In the genomic region with DNA sequence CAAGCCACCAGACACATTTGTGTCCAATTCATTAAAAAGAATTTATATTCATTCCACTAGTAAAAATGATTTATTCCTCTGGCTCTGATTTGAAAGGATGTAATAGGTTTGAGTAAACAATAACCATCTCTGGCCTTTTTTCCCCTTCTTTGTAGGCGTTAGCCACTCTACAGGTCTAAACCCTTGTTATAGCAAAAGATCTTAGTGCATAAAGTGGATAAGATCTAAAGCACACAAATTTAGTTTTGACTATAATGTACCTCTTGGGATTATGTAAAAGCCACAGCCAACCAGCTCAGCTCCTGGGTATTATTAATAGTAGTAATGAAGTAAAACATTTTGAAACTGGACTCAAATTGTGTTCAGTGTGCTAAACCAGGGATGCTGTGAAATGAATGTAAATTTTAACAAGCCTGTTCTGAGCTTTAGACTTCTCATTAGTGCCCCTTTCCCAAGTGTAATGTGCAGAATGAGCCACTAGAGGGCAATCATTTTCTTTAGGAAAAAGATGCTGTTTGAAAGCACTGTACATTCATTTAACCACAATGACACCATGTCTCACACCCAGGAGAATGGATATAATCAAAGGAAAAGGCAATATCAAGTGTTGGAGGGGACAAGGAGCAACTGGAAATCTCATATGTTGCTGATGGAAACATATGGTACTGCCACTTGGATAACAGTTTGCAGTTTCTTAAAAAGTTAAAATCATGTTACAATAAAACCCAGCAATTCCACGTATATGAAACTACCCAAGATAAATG, we compare ENCODE assay signal across 8 cellular contexts.
DNase-seq lines count a peak whose midpoint lies in the region; ATAC-seq and TF ChIP-seq lines count a peak whose summit lies in the region.

No MANE protein-coding gene starts in this region.

- no peak overlapping the region for H3K27ac Mint-ChIP-seq in stimulated activated naive B cell treated with anti-CD40 and anti-IgM and Interleukin-4, amounts not matched to agents 10 μg/mL and 1 μg/mL and 100 μg/mL, for 72 hours

- DNase-seq in A172 (ENCODE audit: low spot score) (peak; percentile 67), GM10248 (ENCODE audit: extremely low spot score) (peak; percentile 45), NCI-H187 treated with DMSO at 0.1 percent for 48 hours (lab: John Stamatoyannopoulos, UW) (peak; percentile 46), T-helper 9 cell (peak; percentile 36), dorsolateral prefrontal cortex (peak in 2 of 10 donors; percentile 35 to 48), lower lobe of right lung (no peak)
- DNase-seq in stimulated activated naive B cell treated with anti-CD40 and anti-IgM and Interleukin-4, amounts not matched to agents 10 μg/mL and 1 μg/mL and 100 μg/mL, for 72 hours, result peak; percentile 17

- H3K27me3 ChIP-seq in dorsolateral prefrontal cortex (no peaks in the 10 kb centered on the region), lower lobe of right lung (ENCODE audit: low read depth) (no peaks in the 10 kb centered on the region)

- no peak overlapping the region for H3K4me3 Mint-ChIP-seq in stimulated activated naive B cell treated with anti-CD40 and anti-IgM and Interleukin-4, amounts not matched to agents 10 μg/mL and 1 μg/mL and 100 μg/mL, for 72 hours

- POLR2A ChIA-PET in GM10248 (lab: Yijun Ruan, JAX), result no interaction called here

- H3K9me3 ChIP-seq in lower lobe of right lung, result no peaks in the 10 kb centered on the region

- H3K4me1 ChIP-seq in lower lobe of right lung, result no peaks in the 10 kb centered on the region

- H3K9me3 Mint-ChIP-seq in stimulated activated naive B cell treated with anti-CD40 and anti-IgM and Interleukin-4, amounts not matched to agents 10 μg/mL and 1 μg/mL and 100 μg/mL, for 72 hours, result no peaks in the 10 kb centered on the region

- peaks cover 0 to 5% of the 10 kb centered on the region in 2 donors for H3K36me3 Mint-ChIP-seq in stimulated activated naive B cell treated with anti-CD40 and anti-IgM and Interleukin-4, amounts not matched to agents 10 μg/mL and 1 μg/mL and 100 μg/mL, for 72 hours

- no peaks in the 10 kb centered on the region for H3K36me3 ChIP-seq in lower lobe of right lung

- peak; percentile 84 for TF ChIP-seq CTCF in GM10248 (IDR thresholded peaks at IDR 0.05; ENCODE audit: control extremely low read depth, extremely low read depth, low read depth, missing control alignments)
- peak; percentile 86 to 99 (median 94) for TF ChIP-seq CTCF in dorsolateral prefrontal cortex (IDR thresholded peaks at IDR 0.05 in 54 of 56, conservative IDR thresholded peaks at IDR 0.05 in 2 of 56; ENCODE audit: low read depth in 1 of 56, partially characterized antibody in 56 of 56)
- peak; percentile 93 for TF ChIP-seq CTCF in lower lobe of right lung (IDR thresholded peaks at IDR 0.05)

- CTCF ChIA-PET in GM10248 (lab: Yijun Ruan, JAX), result interaction anchor here (0.6 to 5.5 kb wide), 51 partner anchors 9 to 317 kb away, joined by 3 to 85 read pairs (median 4); partner anchors contain the start of gene KLHL8

- ATAC-seq in HG02759 (IDR thresholded peaks at IDR 0.05; ENCODE audit: unreplicated experiment) (peak; percentile 53), lower lobe of right lung (peak; percentile 81 to 84)
- peak; percentile 62 to 68 for ATAC-seq in stimulated activated naive B cell treated with anti-CD40 and anti-IgM and Interleukin-4, amounts not matched to agents 10 μg/mL and 1 μg/mL and 100 μg/mL, for 72 hours (replicated peaks)

- H3K4me3 ChIP-seq in dorsolateral prefrontal cortex (no peak overlapping the region), lower lobe of right lung (no peak overlapping the region)

- H3K4me1 Mint-ChIP-seq in stimulated activated naive B cell treated with anti-CD40 and anti-IgM and Interleukin-4, amounts not matched to agents 10 μg/mL and 1 μg/mL and 100 μg/mL, for 72 hours, result peaks cover 0 to 1% of the 10 kb centered on the region in 2 donors

- intact Hi-C loops in dorsolateral prefrontal cortex (cut with DNase I), result loop anchor here (2.0 to 5.0 kb wide), 3 partner anchors 72 to 86 kb away; partner anchors contain the start of gene KLHL8 (in 1 of the 2)
- intact Hi-C loops in lower lobe of right lung (cut with DNase I), result loop anchor here (10.0 kb wide), 1 partner anchor 84 kb away; no protein-coding TSS in a partner anchor

- H3K27me3 Mint-ChIP-seq in stimulated activated naive B cell treated with anti-CD40 and anti-IgM and Interleukin-4, amounts not matched to agents 10 μg/mL and 1 μg/mL and 100 μg/mL, for 72 hours, result no peaks in the 10 kb centered on the region

- no peak overlapping the region for H3K27ac ChIP-seq in dorsolateral prefrontal cortex
- no peak overlapping the region for H3K27ac ChIP-seq in lower lobe of right lung
